8 cellular contexts compared by ENCODE assay signal in genomic region chr5:141657937-141658545, GRCh38. TPM values are rescaled to one million over a fixed set of nuclear protein-coding genes. Genes with fewer than 3 reads are reported as not detected.
DNase-seq lines count a peak whose midpoint lies in the region; ATAC-seq and TF ChIP-seq lines count a peak whose summit lies in the region.

No MANE protein-coding gene starts in this region.

- H3K27me3 Mint-ChIP-seq in CD8-positive, alpha-beta memory T cell = peaks cover 8 to 12% of the 10 kb centered on the region in 2 donors

- TF ChIP-seq CTCF in cardiac fibroblast (IDR thresholded peaks at IDR 0.05; ENCODE audit: low read depth, low read length) (no peak), heart right ventricle (IDR thresholded peaks at IDR 0.05) (no peak)

- DNase-seq in 8988T (peak; percentile 64), cardiac fibroblast (ENCODE audit: low read depth in 2 of 2) (peak; percentile 62 to 98), superior temporal gyrus (ENCODE audit: extremely low spot score) (no peak), heart right ventricle (no peak), NCI-H1930 (lab: John Stamatoyannopoulos, UW) (no peak)
- no peak for DNase-seq in CD8-positive, alpha-beta memory T cell

- no peaks in the 10 kb centered on the region for H3K4me1 ChIP-seq in CD8-positive, alpha-beta memory T cell (ENCODE audit: insufficient read depth, low read length)
- H3K4me1 ChIP-seq in heart right ventricle = no peaks in the 10 kb centered on the region

- intact Hi-C loops in heart right ventricle (cut with DNase I) = no loop called here

- POLR2A ChIA-PET in CD8-positive, alpha-beta memory T cell (lab: Charles Lee) = no interaction called here

- H3K4me3 Mint-ChIP-seq in CD8-positive, alpha-beta memory T cell = no peak overlapping the region

- H3K36me3 ChIP-seq in CD8-positive, alpha-beta memory T cell (ENCODE audit: insufficient read depth, low read length) = no peaks in the 10 kb centered on the region
- H3K36me3 ChIP-seq in heart right ventricle = peaks cover 0 to 95% (median 7%) of the 10 kb centered on the region in 9 donors

- ATAC-seq in GM18870 (IDR thresholded peaks at IDR 0.05; ENCODE audit: unreplicated experiment) (peak; percentile 88), HG03460 (IDR thresholded peaks at IDR 0.05; ENCODE audit: unreplicated experiment) (peak; percentile 60), heart right ventricle (no peak)

- peaks cover 0 to 9% (median 0%) of the 10 kb centered on the region in 3 donors for H3K4me1 Mint-ChIP-seq in CD8-positive, alpha-beta memory T cell

- H3K36me3 Mint-ChIP-seq in CD8-positive, alpha-beta memory T cell = peaks cover 0 to 16% (median 14%) of the 10 kb centered on the region in 3 donors

- no peaks in the 10 kb centered on the region for H3K9me3 ChIP-seq in CD8-positive, alpha-beta memory T cell (ENCODE audit: low read length)
- H3K9me3 ChIP-seq in heart right ventricle = no peaks in the 10 kb centered on the region

- WGBS in heart right ventricle, 2 donors = 79 to 87% methylated on average over 8 of the region's 8 CpGs

- CTCF ChIA-PET in CD8-positive, alpha-beta memory T cell (lab: Charles Lee) = interaction anchor here (0.8 to 1.7 kb wide), 7 partner anchors 11 to 311 kb away, joined by 3 to 4 read pairs (median 3); partner anchors contain the start of genes ARAP3 and RNF14

- H3K27me3 ChIP-seq in CD8-positive, alpha-beta memory T cell (ENCODE audit: insufficient read depth, low read length, poor library complexity, severe bottlenecking) = no peaks in the 10 kb centered on the region
- H3K27me3 ChIP-seq in heart right ventricle = no peaks in the 10 kb centered on the region

- no peak overlapping the region for H3K4me3 ChIP-seq in cardiac fibroblast (replicated peaks in 1 of 2; ENCODE audit: low read depth in 2 of 2, low read length in 2 of 2)
- H3K4me3 ChIP-seq in CD8-positive, alpha-beta memory T cell (ENCODE audit: low read length) = no peak overlapping the region
- no peak overlapping the region for H3K4me3 ChIP-seq in heart right ventricle

- H3K27ac Mint-ChIP-seq in CD8-positive, alpha-beta memory T cell = no peak overlapping the region

- H3K27ac ChIP-seq in CD8-positive, alpha-beta memory T cell (ENCODE audit: low read depth, low read length) = no peak overlapping the region
- H3K27ac ChIP-seq in heart right ventricle = no peak overlapping the region

- H3K9me3 Mint-ChIP-seq in CD8-positive, alpha-beta memory T cell = no peaks in the 10 kb centered on the region

RNA-seq across cellular contexts. Expression of gene FCHSD1, which starts 6.8 kb away (rescaled TPM):
- total RNA-seq in CD8-positive, alpha-beta memory T cell = 10 to 100 TPM; 31.1 to 33.7 TPM
- polyA plus RNA-seq in CD8-positive, alpha-beta memory T cell = 14.6 TPM
- 1 to 10 TPM; 1.2 to 6.5 (median 2.6) TPM for total RNA-seq in heart right ventricle
- 1 to 10 TPM; 2.9 to 6.8 TPM for polyA plus RNA-seq in heart right ventricle

RNA-seq across cellular contexts. Expression of gene RELL2, which starts 21.2 kb away (rescaled TPM):
- 10 to 100 TPM; 24.8 to 26.2 TPM for total RNA-seq in CD8-positive, alpha-beta memory T cell
- polyA plus RNA-seq in CD8-positive, alpha-beta memory T cell = 3.7 TPM
- total RNA-seq in heart right ventricle = 1 to 10 TPM in 2 of 10 donors, under 1 TPM in 8; 0.33 to 1.3 (median 0.51) TPM
- 1 to 10 TPM; 2.6 to 3.2 TPM for polyA plus RNA-seq in heart right ventricle

RNA-seq across cellular contexts. Expression of gene HDAC3, which starts 21.4 kb away (rescaled TPM):
- 10 to 100 TPM; 74.8 to 78.6 TPM for total RNA-seq in CD8-positive, alpha-beta memory T cell
- 92.8 TPM for polyA plus RNA-seq in CD8-positive, alpha-beta memory T cell
- total RNA-seq in heart right ventricle = 10 to 100 TPM; 30.9 to 43.0 (median 32.7) TPM
- polyA plus RNA-seq in heart right ventricle = 10 to 100 TPM; 27.7 to 38.2 TPM

RNA-seq across cellular contexts. Expression of gene ARAP3, which starts 24.0 kb away (rescaled TPM):
- 1 to 10 TPM; 6.9 to 7.9 TPM for total RNA-seq in CD8-positive, alpha-beta memory T cell
- 0.20 TPM for polyA plus RNA-seq in CD8-positive, alpha-beta memory T cell
- total RNA-seq in heart right ventricle = 10 to 100 TPM; 10.8 to 21.9 (median 13.4) TPM
- polyA plus RNA-seq in heart right ventricle = 10 to 100 TPM; 13.7 to 27.3 TPM

RNA-seq across cellular contexts. Expression of gene DIAPH1, which starts 39.2 kb away (rescaled TPM):
- total RNA-seq in CD8-positive, alpha-beta memory T cell = 100 to 1,000 TPM; 212 to 217 TPM
- polyA plus RNA-seq in CD8-positive, alpha-beta memory T cell = 151 TPM
- total RNA-seq in heart right ventricle = 10 to 100 TPM; 27.3 to 93.2 (median 46.9) TPM
- 10 to 100 TPM; 28.4 to 48.6 TPM for polyA plus RNA-seq in heart right ventricle

Comparison
In these comparisons a context has a peak if more than half of its experiments do, and no peak if none do; other contexts are left out.
1. DNase-seq: peak in 8988T (single experiment) and cardiac fibroblast (2 of 2); none in CD8-positive, alpha-beta memory T cell (0 of 5), superior temporal gyrus (single experiment), heart right ventricle (0 of 2) and NCI-H1930 (0 of 2).
2. ATAC-seq: peak in GM18870 (single experiment) and HG03460 (single experiment); none in heart right ventricle (0 of 8).
3. RNA of gene FCHSD1, which starts 6.8 kb away (total RNA-seq): 31.1 to 33.7 TPM in CD8-positive, alpha-beta memory T cell; 1.2 to 6.5 TPM in heart right ventricle; every median in the first group is over 4 times any median in the second.
4. RNA of gene RELL2, which starts 21.2 kb away (total RNA-seq): 24.8 to 26.2 TPM in CD8-positive, alpha-beta memory T cell; 0.33 to 1.3 TPM in heart right ventricle; every median in the first group is over 10 times any median in the second.